ENCODE assay signal across 26 cellular contexts in genomic region chr5:124404796-124405195, GRCh38.
"Had no signal": no experiment of that assay in that cellular context is flagged by ENCODE, and none has a peak within 500 bp of the region (broad histone marks: within the 10 kb centered on the region; RNA-seq: fewer than 3 reads in every experiment).

No MANE protein-coding gene starts in this region.

- H3K36me3 Mint-ChIP-seq: activated CD8-positive, alpha-beta memory T cell treated with anti-CD3 and anti-CD28 coated beads, Interleukin-2, amount 10 ng/mL, durations not matched to agents 7 days and 5 days; stimulated activated naive B cell treated with anti-CD40 and anti-IgM and Interleukin-4, amounts not matched to agents 10 μg/mL and 1 μg/mL and 100 μg/mL, for 72 hours had no signal

- H3K27ac Mint-ChIP-seq: activated CD4-positive, alpha-beta T cell treated with anti-CD3 and anti-CD28 coated beads, Interleukin-2, amount 10 ng/mL, durations not matched to agents 7 days and 5 days; activated CD8-positive, alpha-beta memory T cell treated with anti-CD3 and anti-CD28 coated beads, Interleukin-2, amount 10 ng/mL, durations not matched to agents 7 days and 5 days; activated CD8-positive, alpha-beta T cell treated with anti-CD3 and anti-CD28 coated beads for 36 hours; activated naive CD8-positive, alpha-beta T cell treated with anti-CD3 and anti-CD28 coated beads, Interleukin-2, amount 50 U/mL, for 24 hours; stimulated activated naive B cell treated with anti-CD40 and anti-IgM and Interleukin-4, amounts not matched to agents 10 μg/mL and 1 μg/mL and 100 μg/mL, for 72 hours had no signal

- H3K4me1 Mint-ChIP-seq: activated CD4-positive, alpha-beta T cell treated with anti-CD3 and anti-CD28 coated beads, Interleukin-2, amount 10 ng/mL, durations not matched to agents 7 days and 5 days; activated CD8-positive, alpha-beta memory T cell treated with anti-CD3 and anti-CD28 coated beads, Interleukin-2, amount 10 ng/mL, durations not matched to agents 7 days and 5 days; activated naive CD8-positive, alpha-beta T cell treated with anti-CD3 and anti-CD28 coated beads, Interleukin-2, amount 50 U/mL, for 24 hours had no signal

- H3K4me3 Mint-ChIP-seq: activated CD4-positive, alpha-beta T cell treated with anti-CD3 and anti-CD28 coated beads, Interleukin-2, amount 10 ng/mL, durations not matched to agents 7 days and 5 days; activated CD8-positive, alpha-beta memory T cell treated with anti-CD3 and anti-CD28 coated beads, Interleukin-2, amount 10 ng/mL, durations not matched to agents 7 days and 5 days; activated CD8-positive, alpha-beta T cell treated with anti-CD3 and anti-CD28 coated beads for 36 hours; activated naive CD8-positive, alpha-beta T cell treated with anti-CD3 and anti-CD28 coated beads, Interleukin-2, amount 50 U/mL, for 24 hours; stimulated activated naive B cell treated with anti-CD40 and anti-IgM and Interleukin-4, amounts not matched to agents 10 μg/mL and 1 μg/mL and 100 μg/mL, for 72 hours had no signal

- ATAC-seq: activated CD8-positive, alpha-beta memory T cell treated with anti-CD3 and anti-CD28 coated beads, Interleukin-2, amount 10 ng/mL, durations not matched to agents 7 days and 5 days; activated CD8-positive, alpha-beta T cell treated with anti-CD3 and anti-CD28 coated beads for 36 hours; activated naive CD8-positive, alpha-beta T cell treated with anti-CD3 and anti-CD28 coated beads, Interleukin-2, amount 50 U/mL, for 24 hours; body of pancreas; gastrocnemius medialis; mucosa of descending colon had no signal

- H3K36me3 ChIP-seq: esophagus squamous epithelium, gastrocnemius medialis, sigmoid colon, vagina had no signal

- H3K27me3 ChIP-seq: body of pancreas, esophagus squamous epithelium, gastrocnemius medialis, sigmoid colon, testis, vagina had no signal

- H3K9me3 ChIP-seq: body of pancreas, esophagus squamous epithelium, gastrocnemius medialis, mucosa of descending colon, sigmoid colon, testis, vagina had no signal

- H3K27me3 Mint-ChIP-seq: activated CD4-positive, alpha-beta T cell treated with anti-CD3 and anti-CD28 coated beads, Interleukin-2, amount 10 ng/mL, durations not matched to agents 7 days and 5 days; activated CD8-positive, alpha-beta memory T cell treated with anti-CD3 and anti-CD28 coated beads, Interleukin-2, amount 10 ng/mL, durations not matched to agents 7 days and 5 days; activated CD8-positive, alpha-beta T cell treated with anti-CD3 and anti-CD28 coated beads for 36 hours had no signal

- H3K4me3 ChIP-seq: body of pancreas, esophagus squamous epithelium, gastrocnemius medialis, mucosa of descending colon, sigmoid colon, smooth muscle cell, testis, vagina had no signal

- H3K9me3 Mint-ChIP-seq: activated CD4-positive, alpha-beta T cell treated with anti-CD3 and anti-CD28 coated beads, Interleukin-2, amount 10 ng/mL, durations not matched to agents 7 days and 5 days; activated CD8-positive, alpha-beta T cell treated with anti-CD3 and anti-CD28 coated beads for 36 hours had no signal

- H3K4me2 ChIP-seq: smooth muscle cell had no signal

- DNase-seq: activated CD4-positive, alpha-beta T cell treated with anti-CD3 and anti-CD28 coated beads, Interleukin-2, amount 10 ng/mL, durations not matched to agents 7 days and 5 days; activated CD4-positive, CD25-positive, alpha-beta regulatory T cell treated with anti-CD3 and anti-CD28 coated beads, Interleukin-2, amount 50 U/mL, for 72 hours; activated CD8-positive, alpha-beta memory T cell treated with anti-CD3 and anti-CD28 coated beads, Interleukin-2, amount 10 ng/mL, durations not matched to agents 7 days and 5 days; activated CD8-positive, alpha-beta T cell treated with anti-CD3 and anti-CD28 coated beads for 36 hours; activated gamma-delta T cell; activated naive CD4-positive, alpha-beta T cell treated with anti-CD3 and anti-CD28 coated beads, Interleukin-2, amount 50 U/mL, for 16 hours; activated naive CD8-positive, alpha-beta T cell treated with anti-CD3 and anti-CD28 coated beads, Interleukin-2, amount 50 U/mL, for 24 hours; activated T-cell treated with anti-CD3 and anti-CD28 coated beads for 4 hours; anterior cingulate cortex; body of pancreas; effector memory CD4-positive, alpha-beta T cell; esophagus squamous epithelium; gastrocnemius medialis; head of caudate nucleus; hypothalamus; mesendoderm; mucosa of descending colon; occipital lobe; posterior cingulate gyrus; retina; sigmoid colon; stimulated activated CD4-positive, alpha-beta T cell treated with anti-CD3 and anti-CD28 coated beads, Interleukin-15, amount 100 ng/mL, for 24 hours; stimulated activated naive B cell treated with anti-CD40 and anti-IgM and Interleukin-4, amounts not matched to agents 10 μg/mL and 1 μg/mL and 100 μg/mL, for 72 hours; testis had no signal

- H3K27ac ChIP-seq: body of pancreas, gastrocnemius medialis, sigmoid colon, testis, vagina had no signal
